8 cellular contexts compared by ENCODE assay signal in the genomic region with DNA sequence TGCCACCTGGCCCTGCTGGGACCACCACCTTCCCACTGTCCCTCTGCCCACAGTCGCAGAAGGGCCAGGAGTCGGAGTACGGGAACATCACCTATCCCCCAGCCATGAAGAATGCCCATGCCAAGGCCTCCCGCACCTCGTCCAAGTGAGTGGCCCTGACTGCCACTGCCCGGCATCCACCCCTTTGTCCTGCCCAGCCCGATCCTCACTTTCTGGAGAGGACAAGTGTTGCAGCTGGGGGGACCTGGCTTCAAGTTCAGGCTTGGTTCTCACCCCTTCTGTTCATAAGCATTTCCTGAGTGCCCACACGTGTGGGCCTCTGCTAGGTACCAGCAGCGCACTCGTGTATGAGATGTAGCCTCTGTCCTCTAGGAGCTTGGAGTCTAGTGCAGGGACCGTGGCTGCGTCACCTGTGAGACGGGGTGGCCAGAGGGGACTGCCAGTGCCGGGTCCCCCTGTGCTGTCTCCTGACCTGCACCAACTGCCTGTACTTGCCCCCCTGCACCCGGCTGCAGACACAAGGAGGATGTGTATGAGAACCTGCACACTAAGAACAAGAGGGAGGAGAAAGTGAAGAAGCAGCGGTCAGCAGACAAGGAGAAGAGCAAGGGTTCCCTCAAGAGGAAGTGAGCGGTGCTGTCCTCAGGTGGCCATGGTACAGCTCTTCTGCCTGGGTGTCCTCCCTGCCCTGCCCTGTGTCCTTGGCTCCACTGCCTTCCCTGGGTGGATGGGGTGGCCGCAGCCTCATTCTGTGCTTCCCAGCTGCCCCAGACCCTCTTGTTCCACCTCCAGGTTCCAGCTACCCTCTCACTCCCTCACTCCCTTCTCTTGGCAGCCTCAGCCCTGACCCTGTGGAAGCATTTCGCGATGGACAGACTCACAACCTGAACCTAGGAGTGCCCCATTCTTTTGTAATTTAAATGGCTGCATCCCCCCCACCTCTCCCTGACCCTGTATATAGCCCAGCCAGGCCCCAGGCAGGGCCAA. TPM values are rescaled to one million over a fixed set of nuclear protein-coding genes. Genes with fewer than 3 reads are reported as not detected.
A peak's percentile ranks its signal among the peaks of the same experiment; 100 is the strongest.
DNase-seq lines count a peak whose midpoint lies in the region; ATAC-seq and TF ChIP-seq lines count a peak whose summit lies in the region.

No MANE protein-coding gene starts in this region.

- intact Hi-C loops in activated CD4-positive, alpha-beta memory T cell treated with anti-CD3 and anti-CD28 coated beads for 36 hours (cut with micrococcal nuclease) = loop anchor here (1.0 to 5.0 kb wide), 7 partner anchors 7 to 1122 kb away; a partner anchor contains a TSS

- H3K9ac ChIP-seq in DND-41 (ENCODE audit: low read depth, low read length) = no peak overlapping the region

- H3K9me2 ChIP-seq in hepatocyte (replicated peaks; ENCODE audit: insufficient read depth) = no peaks in the 10 kb centered on the region

- 89% methylated on average over 20 of the region's 20 CpGs for WGBS in hepatocyte (ENCODE audit: low lambda C conversion rate, missing lambda C conversion rate)

- H3K27ac ChIP-seq in DND-41 (ENCODE audit: low read length) (no peak overlapping the region), HL-60 (replicated peaks) (peak overlapping the region; percentile 99), hepatocyte (peak overlapping the region; percentile 100), thoracic aorta (peak overlapping the region in 1 of 2 donors; percentile 41)

- peaks cover 87% of the 10 kb centered on the region for H3K4me1 Mint-ChIP-seq in activated CD4-positive, alpha-beta memory T cell treated with anti-CD3 and anti-CD28 coated beads for 36 hours (ENCODE audit: low read depth)

- peak overlapping the region; percentile 75 for H3K4me3 Mint-ChIP-seq in activated CD4-positive, alpha-beta memory T cell treated with anti-CD3 and anti-CD28 coated beads for 36 hours

- H3K4me2 ChIP-seq in DND-41 (ENCODE audit: insufficient read depth, low read length) = no peak overlapping the region
- peak overlapping the region; percentile 84 for H3K4me2 ChIP-seq in hepatocyte

- POLR2A ChIA-PET in activated CD4-positive, alpha-beta memory T cell treated with anti-CD3 and anti-CD28 coated beads for 36 hours (lab: Charles Lee) = interaction anchor here (1.4 to 13.2 kb wide), 9 partner anchors 9 to 147 kb away, joined by 3 to 507 read pairs (median 6); a partner anchor contains a TSS

- CTCF ChIA-PET in activated CD4-positive, alpha-beta memory T cell treated with anti-CD3 and anti-CD28 coated beads for 36 hours (lab: Charles Lee) = interaction anchor here (1.0 to 13.5 kb wide), 10 partner anchors 9 to 108 kb away, joined by 3 to 586 read pairs (median 7); a partner anchor contains a TSS

- H3K27ac Mint-ChIP-seq in activated CD4-positive, alpha-beta memory T cell treated with anti-CD3 and anti-CD28 coated beads for 36 hours = peak overlapping the region; percentile 97

- H3K27me3 ChIP-seq in DND-41 (ENCODE audit: insufficient read depth, low read length, poor library complexity) = no peaks in the 10 kb centered on the region
- H3K27me3 ChIP-seq in HL-60 (ENCODE audit: insufficient read depth, poor library complexity, severe bottlenecking) = no peaks in the 10 kb centered on the region
- H3K27me3 ChIP-seq in hepatocyte = no peaks in the 10 kb centered on the region
- H3K27me3 ChIP-seq in thoracic aorta (replicated peaks; ENCODE audit: insufficient read depth) = no peaks in the 10 kb centered on the region

- peak; percentile 16 for TF ChIP-seq CTCF in DND-41 (IDR thresholded peaks at IDR 0.05; ENCODE audit: borderline replicate concordance, extremely low read depth, low read length, poor library complexity, severe bottlenecking)
- no peak for TF ChIP-seq CTCF in HL-60 (IDR thresholded peaks at IDR 0.05; ENCODE audit: insufficient read depth, low read length)
- peak; percentile 9 for TF ChIP-seq CTCF in hepatocyte (IDR thresholded peaks at IDR 0.05; ENCODE audit: poor library complexity)
- no peak for TF ChIP-seq CTCF in thoracic aorta (IDR thresholded peaks at IDR 0.05)

- H3K36me3 Mint-ChIP-seq in activated CD4-positive, alpha-beta memory T cell treated with anti-CD3 and anti-CD28 coated beads for 36 hours = peaks cover 61% of the 10 kb centered on the region

- H3K79me2 ChIP-seq in DND-41 (ENCODE audit: insufficient read depth, low read length) = no peaks in the 10 kb centered on the region
- peaks cover 18% of the 10 kb centered on the region for H3K79me2 ChIP-seq in hepatocyte

- no peak for ATAC-seq in DND-41 (ENCODE audit: insufficient read depth, low read depth)
- ATAC-seq in thoracic aorta (ENCODE audit: insufficient number of reproducible peaks, low FRiP score, low read depth) = no peak
- ATAC-seq in GM19324 (IDR thresholded peaks at IDR 0.05; ENCODE audit: low FRiP score, unreplicated experiment) = no peak

- H2AFZ ChIP-seq in DND-41 (ENCODE audit: low read depth, low read length) (no peak overlapping the region), hepatocyte (no peak overlapping the region)

- no peak for DNase-seq in DND-41
- peak in 1 of 2 experiments; percentile 78 for DNase-seq in HL-60 (ENCODE audit: low read depth in 1 of 2, low spot score in 1 of 2)
- DNase-seq in activated CD4-positive, alpha-beta memory T cell treated with anti-CD3 and anti-CD28 coated beads for 36 hours = peak; percentile 74
- DNase-seq in hepatocyte (ENCODE audit: low spot score) = no peak
- no peak for DNase-seq in thoracic aorta (ENCODE audit: low spot score)
- no peak for DNase-seq in C1 segment of cervical spinal cord (lab: John Stamatoyannopoulos, UW)
- DNase-seq in kidney glomerular epithelial cell (lab: John Stamatoyannopoulos, UW) = no peak

- H4K20me1 ChIP-seq in DND-41 (ENCODE audit: insufficient read depth, low read length) (no peaks in the 10 kb centered on the region), hepatocyte (ENCODE audit: insufficient read depth, poor library complexity, severe bottlenecking) (no peaks in the 10 kb centered on the region)

- no peaks in the 10 kb centered on the region for H3K9me3 Mint-ChIP-seq in activated CD4-positive, alpha-beta memory T cell treated with anti-CD3 and anti-CD28 coated beads for 36 hours

- H3K36me3 ChIP-seq in DND-41 (ENCODE audit: insufficient read depth, low read length) (peaks cover 15% of the 10 kb centered on the region), hepatocyte (replicated peaks; ENCODE audit: insufficient read depth, low read depth) (no peaks in the 10 kb centered on the region), thoracic aorta (peaks cover 4% of the 10 kb centered on the region)

- H3K4me1 ChIP-seq in DND-41 (ENCODE audit: insufficient read depth, low read length) (peaks cover 20% of the 10 kb centered on the region), hepatocyte (ENCODE audit: insufficient read depth) (peaks cover 13% of the 10 kb centered on the region), thoracic aorta (ENCODE audit: control insufficient read depth in 1 of 2, low read depth in 2 of 2) (peaks cover 6 to 10% of the 10 kb centered on the region in 2 donors)

- H3K4me3 ChIP-seq in DND-41 (ENCODE audit: low read depth in 1 of 2, low read length in 2 of 2) (no peak overlapping the region), HL-60 (replicated peaks; ENCODE audit: insufficient read depth, low read length) (no peak overlapping the region), hepatocyte (no peak overlapping the region), thoracic aorta (peak overlapping the region; percentile 25)

- H3K9me3 ChIP-seq in DND-41 (ENCODE audit: insufficient read depth, low read length, severe bottlenecking) (no peaks in the 10 kb centered on the region), hepatocyte (ENCODE audit: low read depth) (no peaks in the 10 kb centered on the region), thoracic aorta (no peaks in the 10 kb centered on the region)

- no peaks in the 10 kb centered on the region for H3K27me3 Mint-ChIP-seq in activated CD4-positive, alpha-beta memory T cell treated with anti-CD3 and anti-CD28 coated beads for 36 hours

RNA-seq across cellular contexts. Expression of a gene that starts 9.4 kb away (rescaled TPM):
- total RNA-seq in activated CD4-positive, alpha-beta memory T cell treated with anti-CD3 and anti-CD28 coated beads for 36 hours = 100 to 1,000 TPM; 321 to 324 TPM
- 14.5 and 17.2 TPM in 2 replicates for total RNA-seq in hepatocyte
- 20.8 and 25.4 TPM in 2 replicates for polyA plus RNA-seq in hepatocyte
- total RNA-seq in thoracic aorta = 10 to 100 TPM; 19.0 to 24.0 TPM

RNA-seq across cellular contexts. Expression of a gene that starts 9.9 kb away (rescaled TPM):
- total RNA-seq in activated CD4-positive, alpha-beta memory T cell treated with anti-CD3 and anti-CD28 coated beads for 36 hours = 100 to 1,000 TPM; 334 to 346 TPM
- total RNA-seq in hepatocyte = 186 and 197 TPM in 2 replicates
- 142 and 143 TPM in 2 replicates for polyA plus RNA-seq in hepatocyte
- total RNA-seq in thoracic aorta = 100 to 1,000 TPM; 103 to 139 TPM

RNA-seq across cellular contexts. Expression of a gene that starts 10.1 kb away (rescaled TPM):
- 10 to 100 TPM; 76.5 to 81.5 TPM for total RNA-seq in activated CD4-positive, alpha-beta memory T cell treated with anti-CD3 and anti-CD28 coated beads for 36 hours
- 24.3 and 26.8 TPM in 2 replicates for total RNA-seq in hepatocyte
- 50.3 and 51.8 TPM in 2 replicates for polyA plus RNA-seq in hepatocyte
- total RNA-seq in thoracic aorta = 10 to 100 TPM; 31.5 to 31.7 TPM

RNA-seq across cellular contexts. Expression of a gene that starts 16.8 kb away (rescaled TPM):
- total RNA-seq in activated CD4-positive, alpha-beta memory T cell treated with anti-CD3 and anti-CD28 coated beads for 36 hours = 100 to 1,000 TPM; 257 to 272 TPM
- total RNA-seq in hepatocyte = 219 and 289 TPM in 2 replicates
- 217 and 219 TPM in 2 replicates for polyA plus RNA-seq in hepatocyte
- 100 to 1,000 TPM; 370 to 416 TPM for total RNA-seq in thoracic aorta

RNA-seq across cellular contexts. Expression of a gene that starts 17.0 kb away (rescaled TPM):
- not detected for total RNA-seq in activated CD4-positive, alpha-beta memory T cell treated with anti-CD3 and anti-CD28 coated beads for 36 hours
- total RNA-seq in hepatocyte = not detected in 2 replicates
- polyA plus RNA-seq in hepatocyte = not detected in 2 replicates
- total RNA-seq in thoracic aorta = not detected

Comparison
In these comparisons a context has a peak if more than half of its experiments do, and no peak if none do; other contexts are left out.
1. CTCF ChIP-seq: peak in DND-41 (single experiment) and hepatocyte (single experiment); none in HL-60 (single experiment) and thoracic aorta (single experiment).
2. RNA of a gene that starts 9.4 kb away (total RNA-seq): 321 to 324 TPM in activated CD4-positive, alpha-beta memory T cell treated with anti-CD3 and anti-CD28 coated beads for 36 hours; 19.0 to 24.0 TPM in thoracic aorta and 14.5 to 17.2 TPM in hepatocyte; every median in the first group is over 10 times any median in the second.